ENCODE assay signal across 8 cellular contexts in the genomic region with DNA sequence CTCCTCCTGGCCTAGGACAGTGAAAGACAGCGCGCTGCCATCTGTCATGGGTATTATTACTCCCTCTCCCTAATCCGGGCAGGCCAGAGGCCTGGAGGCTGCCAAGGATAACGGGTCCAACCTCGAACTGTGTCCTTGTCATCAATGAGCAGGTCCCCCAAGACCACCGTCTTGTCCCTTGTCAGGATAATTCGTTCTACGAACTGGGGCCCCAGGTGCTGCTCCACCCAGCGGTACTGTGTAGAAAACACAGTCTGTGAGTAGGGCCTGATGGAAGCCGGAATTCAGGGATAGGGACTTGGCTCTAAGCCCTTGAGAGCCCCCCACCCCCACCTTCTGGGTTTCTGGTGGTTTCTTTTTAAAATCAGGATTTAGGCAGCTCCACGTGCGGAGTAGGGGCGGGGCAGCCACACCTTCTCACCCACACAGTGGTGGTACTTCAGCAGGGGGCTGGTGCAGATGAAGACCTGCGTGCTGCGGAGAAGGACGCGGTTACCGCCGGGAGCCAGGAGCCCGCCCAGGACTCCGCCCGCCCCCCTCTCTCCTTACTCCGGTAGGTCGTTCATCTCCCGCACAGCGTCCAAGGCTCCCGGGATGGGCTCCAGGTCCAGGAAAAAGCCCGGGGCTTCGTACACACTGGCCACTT.
DNase-seq lines count a peak whose midpoint lies in the region; ATAC-seq and TF ChIP-seq lines count a peak whose summit lies in the region.

No MANE protein-coding gene starts in this region.

- peak overlapping the region; percentile 89 to 96 (median 92) for H3K9ac ChIP-seq in BLaER1 treated with 17β-estradiol and CSF1 and Interleukin-3, amounts not matched to agents 10 nM and 100 nM

- peaks cover 25 to 46% (median 36%) of the 10 kb centered on the region in 11 experiments for H3K36me3 ChIP-seq in BLaER1 treated with 17β-estradiol and CSF1 and Interleukin-3, amounts not matched to agents 10 nM and 100 nM
- peaks cover 31% of the 10 kb centered on the region for H3K36me3 ChIP-seq in WERI-Rb-1

- no peaks in the 10 kb centered on the region for H3K9me3 ChIP-seq in BLaER1 treated with 17β-estradiol and CSF1 and Interleukin-3, amounts not matched to agents 10 nM and 100 nM (replicated peaks in 1 of 11)
- no peaks in the 10 kb centered on the region for H3K9me3 ChIP-seq in WERI-Rb-1 (ENCODE audit: severe bottlenecking)

- DNase-seq in NCI-H128 (lab: John Stamatoyannopoulos, UW; ENCODE audit: unreplicated experiment): peak; percentile 33
- DNase-seq in WERI-Rb-1: peak; percentile 92
- peak; percentile 75 for DNase-seq in choroid plexus epithelial cell (ENCODE audit: low read depth)
- DNase-seq in left kidney (ENCODE audit: low read depth, low spot score): peak; percentile 89
- DNase-seq in stimulated activated CD4-positive, alpha-beta T cell treated with anti-CD3 and anti-CD28 coated beads, Interleukin-4, amount 100 ng/mL, for 1 hour: peak; percentile 57

- peak; percentile 63 for TF ChIP-seq CTCF in WERI-Rb-1 (IDR thresholded peaks at IDR 0.05; ENCODE audit: low read depth, low read length)
- peak; percentile 74 for TF ChIP-seq CTCF in choroid plexus epithelial cell (conservative IDR thresholded peaks at IDR 0.05; ENCODE audit: low read depth, low read length)

- H3K4me2 ChIP-seq in BLaER1 treated with 17β-estradiol and CSF1 and Interleukin-3, amounts not matched to agents 10 nM and 100 nM: peak overlapping the region; percentile 78 to 95 (median 91)

- H4K20me1 ChIP-seq in BLaER1 treated with 17β-estradiol and CSF1 and Interleukin-3, amounts not matched to agents 10 nM and 100 nM: peaks cover 5 to 50% (median 25%) of the 10 kb centered on the region in 11 experiments; a peak in 19 of 22 replicates

- H3K4me3 ChIP-seq in BLaER1 treated with 17β-estradiol and CSF1 and Interleukin-3, amounts not matched to agents 10 nM and 100 nM: peak overlapping the region; percentile 71 to 94 (median 82)
- peak overlapping the region; percentile 91 for H3K4me3 ChIP-seq in WERI-Rb-1 (ENCODE audit: low read depth, low read length)
- peak overlapping the region; percentile 78 for H3K4me3 ChIP-seq in choroid plexus epithelial cell (ENCODE audit: low read depth, low read length)

- peak overlapping the region; percentile 74 to 97 (median 94) for H3K27ac ChIP-seq in BLaER1 treated with 17β-estradiol and CSF1 and Interleukin-3, amounts not matched to agents 10 nM and 100 nM
- peak overlapping the region; percentile 86 for H3K27ac ChIP-seq in WERI-Rb-1

- peaks cover 30 to 77% (median 49%) of the 10 kb centered on the region in 10 experiments for H3K4me1 ChIP-seq in BLaER1 treated with 17β-estradiol and CSF1 and Interleukin-3, amounts not matched to agents 10 nM and 100 nM

- ATAC-seq in GM19463 (IDR thresholded peaks at IDR 0.05; ENCODE audit: unreplicated experiment) (peak; percentile 16), GM21423 (IDR thresholded peaks at IDR 0.05; ENCODE audit: unreplicated experiment) (no peak)

- no peaks in the 10 kb centered on the region for H3K27me3 ChIP-seq in BLaER1 treated with 17β-estradiol and CSF1 and Interleukin-3, amounts not matched to agents 10 nM and 100 nM
- no peaks in the 10 kb centered on the region for H3K27me3 ChIP-seq in WERI-Rb-1 (ENCODE audit: insufficient read depth, low read depth, severe bottlenecking)

Comparison
In these comparisons a context has a peak if more than half of its experiments do, and no peak if none do; other contexts are left out.
1. DNase-seq: peak in every context shown above with its lines; median percentile 92 in WERI-Rb-1; 89 in left kidney; 75 in choroid plexus epithelial cell; 57 in stimulated activated CD4-positive, alpha-beta T cell treated with anti-CD3 and anti-CD28 coated beads, Interleukin-4, amount 100 ng/mL, for 1 hour; 33 in NCI-H128.